In genomic region chr3:187197255-187197654, GRCh38 we compare ENCODE assay signal across 25 cellular contexts. TPM values are rescaled to one million over a fixed set of nuclear protein-coding genes. Genes with fewer than 3 reads are reported as not detected.
A peak's percentile ranks its signal among the peaks of the same experiment; 100 is the strongest.
DNase-seq lines count a peak whose midpoint lies in the region; ATAC-seq, FAIRE-seq and TF ChIP-seq lines count a peak whose summit lies in the region.
"Had no signal": no experiment of that assay in that cellular context is flagged by ENCODE, and none has a peak within 500 bp of the region (broad histone marks: within the 10 kb centered on the region; RNA-seq: fewer than 3 reads in every experiment).

TSS of gene RTP1 (plus strand) at chr3:187197486. CDS start at chr3:187197516, 30 bp downstream.

- TF ChIP-seq CTCF in IMR-90 (conservative IDR thresholded peaks at IDR 0.05; ENCODE audit: low read depth, low read length): no peak
- TF ChIP-seq CTCF in K562 (IDR thresholded peaks at IDR 0.05 in 2 of 3, conservative IDR thresholded peaks at IDR 0.05 in 1 of 3; ENCODE audit: insufficient read depth in 2 of 3, low read depth in 1 of 3, low read length in 3 of 3): no peak
- no peak for TF ChIP-seq CTCF in neural cell (IDR thresholded peaks at IDR 0.05; ENCODE audit: poor library complexity, severe bottlenecking)

- H3K27ac ChIP-seq in IMR-90 (ENCODE audit: insufficient read depth, low read length) (no peak within 1 kb of the TSS), K562 (ENCODE audit: extremely low read depth, low read depth, low read length) (no peak within 1 kb of the TSS), neural cell (ENCODE audit: low read length) (peak within 1 kb of the TSS; percentile 75)
- H3K27ac ChIP-seq: C4-2B, left lung, spleen, upper lobe of right lung had no signal

- no CpG with 5 or more reads among the region's 8 CpGs for WGBS in IMR-90 (ENCODE audit: extremely low coverage in 2 of 2, insufficient read length in 1 of 2), 2 experiments
- WGBS in K562 (ENCODE audit: insufficient coverage, low coverage, missing lambda C conversion rate): 0% methylated on average over 8 of the region's 8 CpGs

- BruUV-seq in IMR-90 (replicated peaks; lab: Mats Ljungman, UMichigan) (no TSS peak), K562 (replicated peaks; lab: Mats Ljungman, UMichigan) (no TSS peak)

- H2AFZ ChIP-seq in IMR-90 (replicated peaks; ENCODE audit: low read length, poor library complexity): no peak within 1 kb of the TSS
- H2AFZ ChIP-seq in K562 (ENCODE audit: low read depth, low read length): no peak within 1 kb of the TSS
- H2AFZ ChIP-seq in neural cell (ENCODE audit: low read depth, low read length): peak within 1 kb of the TSS; percentile 73

- no peak for TF ChIP-seq POLR2A in IMR-90 (IDR thresholded peaks at IDR 0.05; ENCODE audit: low read depth, low read length)
- no peak for TF ChIP-seq POLR2A in K562 (conservative IDR thresholded peaks at IDR 0.05)

- H2BK120ac ChIP-seq in IMR-90 (ENCODE audit: low read depth, low read length): no peak within 1 kb of the TSS

- H2BK15ac ChIP-seq in IMR-90 (ENCODE audit: low read depth, low read length): no peak within 1 kb of the TSS

- no peak within 1 kb of the TSS for H3K4me3 ChIP-seq in IMR-90 (ENCODE audit: insufficient read depth, low read depth, low read length)
- no peak within 1 kb of the TSS for H3K4me3 ChIP-seq in K562
- peak within 1 kb of the TSS; percentile 53 for H3K4me3 ChIP-seq in neural cell (ENCODE audit: low read length)
- H3K4me3 ChIP-seq: left lung, mucosa of descending colon, spleen, upper lobe of right lung had no signal

- dilution Hi-C loops in IMR-90 (cut with HindIII; ENCODE audit: low sequenced_read_pairs, unreplicated experiment): no loop called here

- no peak within 1 kb of the TSS for H4K8ac ChIP-seq in IMR-90 (ENCODE audit: low read depth in 2 of 2, low read length in 2 of 2)

- no peak within 1 kb of the TSS for H3K23ac ChIP-seq in IMR-90 (ENCODE audit: low read depth, low read length)

- no peak for TF ChIP-seq RAD21 in IMR-90 (IDR thresholded peaks at IDR 0.05; ENCODE audit: low read length)
- TF ChIP-seq RAD21 in K562 (CRISPR knock-in tag; conservative IDR thresholded peaks at IDR 0.05 in 1 of 2, IDR thresholded peaks at IDR 0.05 in 1 of 2): no peak
- TF ChIP-seq RAD21 in neural cell (conservative IDR thresholded peaks at IDR 0.05): peak; percentile 18

- H3K27me3 ChIP-seq in IMR-90 (ENCODE audit: control insufficient read depth, insufficient read depth, low read length) (peaks cover 17% of the 10 kb centered on the region), K562 (ENCODE audit: control insufficient read depth in 2 of 2, insufficient read depth in 2 of 2, low read length in 2 of 2) (peaks cover 17 to 52% of the 10 kb centered on the region in 2 experiments), neural cell (ENCODE audit: insufficient read depth, low read depth, low read length) (no peaks in the 10 kb centered on the region)
- H3K27me3 ChIP-seq: upper lobe of right lung had no signal

- H3K9me3 ChIP-seq in IMR-90 (ENCODE audit: control insufficient read depth, insufficient read depth, low read length) (no peaks in the 10 kb centered on the region), K562 (replicated peaks; ENCODE audit: control insufficient read depth, insufficient read depth, low read depth, low read length) (no peaks in the 10 kb centered on the region), neural cell (ENCODE audit: low read length) (no peaks in the 10 kb centered on the region)
- H3K9me3 ChIP-seq: left lung, mucosa of descending colon, spleen, upper lobe of right lung had no signal

- H3K4me2 ChIP-seq in IMR-90 (ENCODE audit: low read depth, low read length) (no peak within 1 kb of the TSS), K562 (ENCODE audit: insufficient read depth, low read length) (no peak within 1 kb of the TSS), neural cell (ENCODE audit: low read length) (peak within 1 kb of the TSS; percentile 58)

- H3K79me2 ChIP-seq in K562 (ENCODE audit: control insufficient read depth, insufficient read depth, low read length) (no peaks in the 10 kb centered on the region), neural cell (replicated peaks; ENCODE audit: insufficient read depth, low read length) (no peaks in the 10 kb centered on the region)

- no peak within 1 kb of the TSS for H3K14ac ChIP-seq in IMR-90 (replicated peaks; ENCODE audit: low read depth, low read length)

- POLR2A ChIA-PET in IMR-90 (lab: Charles Lee; ENCODE audit: unreplicated experiment) (no interaction called here), K562 (lab: Yijun Ruan, JAX) (interaction anchor here (0.8 to 1.2 kb wide), 2 partner anchors 13 to 552 kb away, joined by 3 read pairs; no protein-coding TSS in a partner anchor)

- no peak within 1 kb of the TSS for H2AK5ac ChIP-seq in IMR-90 (ENCODE audit: low read depth, low read length)

- H3K36me3 ChIP-seq in IMR-90 (ENCODE audit: control insufficient read depth, insufficient read depth, low read length) (no peaks in the 10 kb centered on the region), K562 (ENCODE audit: control insufficient read depth, insufficient read depth, low read length) (no peaks in the 10 kb centered on the region), neural cell (ENCODE audit: insufficient read depth, low read length) (no peaks in the 10 kb centered on the region)
- H3K36me3 ChIP-seq: left lung, spleen, upper lobe of right lung had no signal

- peak; percentile 1 for DNase-seq in NCI-H2171 (lab: John Stamatoyannopoulos, UW)
- no peak for DNase-seq in NCI-H2171 treated with DMSO at 0.1 percent for 48 hours (lab: John Stamatoyannopoulos, UW)
- no peak for DNase-seq in IMR-90
- no peak for DNase-seq in K562 (ENCODE audit: extremely low read depth in 1 of 4, low spot score in 3 of 4)
- no peak for DNase-seq in urothelium cell line (ENCODE audit: low spot score)
- no peak for DNase-seq in NCI-H526 (lab: John Stamatoyannopoulos, UW)
- DNase-seq: activated CD4-positive, CD25-positive, alpha-beta regulatory T cell; activated CD8-positive, alpha-beta T cell treated with anti-CD3 and anti-CD28 coated beads for 36 hours; activated naive CD4-positive, alpha-beta T cell treated with Interleukin-2 at 50 U/mL for 16 hours; activated T-cell treated with anti-CD3 and anti-CD28 coated beads, Interleukin-2, amount 50 U/mL, for 1 hour; central memory CD4-positive, alpha-beta T cell; Kasumi-1; left lung; mucosa of descending colon; NCI-H1092 treated with DMSO at 0.1 percent for 48 hours; NCI-H526 treated with DMSO at 0.1 percent for 48 hours; spleen; T-helper 9 cell; upper lobe of right lung had no signal

- H2BK20ac ChIP-seq in IMR-90 (ENCODE audit: low read depth, low read length): no peak within 1 kb of the TSS

- in situ Hi-C loops in IMR-90 (cut with MboI; ENCODE audit: low sequenced_read_pairs) (no loop called here), K562 (cut with MboI) (no loop called here)

- TF ChIP-seq EP300 in K562 (IDR thresholded peaks at IDR 0.05; ENCODE audit: low read length) (no peak), neural cell (conservative IDR thresholded peaks at IDR 0.05; ENCODE audit: poor library complexity, severe bottlenecking) (peak; percentile 54)

- no peak within 1 kb of the TSS for H3K4ac ChIP-seq in IMR-90 (ENCODE audit: low read depth, low read length)

- H3K9me1 ChIP-seq in IMR-90 (ENCODE audit: insufficient read depth, low read length) (no peaks in the 10 kb centered on the region), K562 (ENCODE audit: control insufficient read depth, insufficient read depth, low read length) (no peaks in the 10 kb centered on the region)

- H3K9ac ChIP-seq in IMR-90 (ENCODE audit: low read depth, low read length) (no peak within 1 kb of the TSS), K562 (ENCODE audit: insufficient read depth in 1 of 2, low read depth in 2 of 2, low read length in 2 of 2) (no peak within 1 kb of the TSS), neural cell (ENCODE audit: low read length) (peak within 1 kb of the TSS; percentile 48)

- H4K5ac ChIP-seq in IMR-90 (ENCODE audit: low read depth, low read length): no peak within 1 kb of the TSS

- no peaks in the 10 kb centered on the region for H3K9me2 ChIP-seq in neural cell (ENCODE audit: insufficient read depth, low read length)

- H3F3A ChIP-seq in neural cell (ENCODE audit: insufficient read depth, low read length, poor library complexity, severe bottlenecking): no peaks in the 10 kb centered on the region

- CTCF ChIA-PET in IMR-90 (lab: Yijun Ruan, JAX) (no interaction called here), K562 (lab: Yijun Ruan, JAX; ENCODE audit: low intra/inter-chr PET ratio) (interaction anchor here (0.6 kb wide), 1 partner anchor 608 kb away, joined by 5 read pairs; no protein-coding TSS in a partner anchor)

- no peak for FAIRE-seq in K562 (lab: Jason Lieb, UNC)
- FAIRE-seq in urothelium cell line (lab: Jason Lieb, UNC): no peak
- FAIRE-seq: HTR-8/SVneo had no signal

- intact Hi-C loops in IMR-90 (cut with micrococcal nuclease) (no loop called here), K562 (cut with micrococcal nuclease) (no loop called here)

- H2AK9ac ChIP-seq in IMR-90 (replicated peaks; ENCODE audit: low read depth, low read length, poor library complexity): peak within 1 kb of the TSS; percentile 11

- no peaks in the 10 kb centered on the region for H4K20me1 ChIP-seq in IMR-90 (ENCODE audit: insufficient read depth, low read length)
- 0 out of 2 replicates have a peak, but pooled peaks cover 3% of the 10 kb centered on the region for H4K20me1 ChIP-seq in K562 (replicated peaks; ENCODE audit: control insufficient read depth, insufficient read depth, low read length)
- no peaks in the 10 kb centered on the region for H4K20me1 ChIP-seq in neural cell (ENCODE audit: insufficient read depth)

- H3K79me1 ChIP-seq in IMR-90 (ENCODE audit: low read depth in 1 of 2, low read length in 2 of 2): no peaks in the 10 kb centered on the region

- no peak within 1 kb of the TSS for H3K56ac ChIP-seq in IMR-90 (ENCODE audit: extremely low read depth, insufficient read depth, low read length)

- H4K91ac ChIP-seq in IMR-90 (ENCODE audit: insufficient read depth, low read depth, low read length): no peak within 1 kb of the TSS

- no peak within 1 kb of the TSS for H3K18ac ChIP-seq in IMR-90 (ENCODE audit: low read depth, low read length)

- H2BK5ac ChIP-seq in IMR-90 (ENCODE audit: low read depth, low read length, poor library complexity, severe bottlenecking): no peak within 1 kb of the TSS

- ATAC-seq in IMR-90 (ENCODE audit: low read depth) (no peak), K562 (no peak), GM19023 (IDR thresholded peaks at IDR 0.05; ENCODE audit: unreplicated experiment) (no peak)
- ATAC-seq: activated CD8-positive, alpha-beta T cell treated with anti-CD3 and anti-CD28 coated beads for 36 hours; left lung; mucosa of descending colon; upper lobe of right lung had no signal

- H3K4me1 ChIP-seq in IMR-90 (ENCODE audit: control insufficient read depth, insufficient read depth, low read length) (no peaks in the 10 kb centered on the region), K562 (replicated peaks in 1 of 2; ENCODE audit: control insufficient read depth in 2 of 2, insufficient read depth in 2 of 2, low read length in 2 of 2) (peaks cover 0 to 6% of the 10 kb centered on the region in 2 experiments; a peak in 1 of 5 replicates)
- H3K4me1 ChIP-seq: left lung, spleen, upper lobe of right lung had no signal

RNA-seq across cellular contexts. Expression of gene RTP1, which starts in this region (rescaled TPM):
- total RNA-seq in IMR-90 (2012; rRNA removed) (not detected in 2 replicates), K562 (2014; rRNA removed) (not detected in 2 replicates), K562 (2014; rRNA removed; fragmentation: Illumina TruSeq; extraction: Trizol) (not detected in 2 replicates), K562 (2015; rRNA removed; fragmentation: Illumina TruSeq; extraction: Trizol) (not detected in 2 replicates), K562 (2021) (not detected in 2 replicates)
- polyA plus RNA-seq in IMR-90 (2012; rRNA removed) (not detected in 2 replicates), K562 (2011; rRNA removed) (not detected in 2 replicates), K562 (2014; fragmentation: Illumina TruSeq; extraction: Trizol) (not detected in 2 replicates), K562 (2014; fragmentation: Nextera tagmentation; extraction: Ambion mirVana) (not detected), K562 (2014; rRNA removed) (not detected in 2 replicates), neural cell (2.0 and 2.3 TPM in 2 replicates)
- not detected in 2 replicates for polyA plus RNA-seq in IMR-90 (2012; cell fraction: cytosol; rRNA removed)
- polyA plus RNA-seq in IMR-90 (2012; cell fraction: nucleus; rRNA removed; ENCODE audit: low replicate concordance): not detected in 2 replicates
- total RNA-seq in K562 (2011; cell fraction: chromatin; rRNA removed; ENCODE audit: low replicate concordance): not detected in 2 replicates
- total RNA-seq in K562 (2011; cell fraction: nucleolus; rRNA removed): not detected in 2 replicates
- total RNA-seq in K562 (2011; cell fraction: nucleoplasm; rRNA removed): not detected in 2 replicates
- not detected in 2 replicates for polyA plus RNA-seq in K562 (2011; cell fraction: cytosol; rRNA removed)
- not detected in 2 replicates for polyA plus RNA-seq in K562 (2011; cell fraction: nucleus; rRNA removed)
- polyA plus RNA-seq in K562 (2012): not detected in 2 replicates
- not detected in 2 replicates for polyA minus RNA-seq in K562 (2011; rRNA and poly(A)+ RNA removed)
- polyA minus RNA-seq in K562 (2011; cell fraction: cytosol; rRNA and poly(A)+ RNA removed): not detected in 2 replicates
- not detected in 2 replicates for polyA minus RNA-seq in K562 (2011; cell fraction: nucleus; rRNA and poly(A)+ RNA removed)
- 1.9 and 2.7 TPM in 2 replicates for polyA minus RNA-seq in neural cell
- total RNA-seq: A673; activated CD8-positive, alpha-beta T cell treated with anti-CD3 and anti-CD28 coated beads for 36 hours; left lung; mucosa of descending colon; SK-MEL-5; spleen; upper lobe of right lung had no signal
- polyA plus RNA-seq: spleen had no signal
